In the genomic region with DNA sequence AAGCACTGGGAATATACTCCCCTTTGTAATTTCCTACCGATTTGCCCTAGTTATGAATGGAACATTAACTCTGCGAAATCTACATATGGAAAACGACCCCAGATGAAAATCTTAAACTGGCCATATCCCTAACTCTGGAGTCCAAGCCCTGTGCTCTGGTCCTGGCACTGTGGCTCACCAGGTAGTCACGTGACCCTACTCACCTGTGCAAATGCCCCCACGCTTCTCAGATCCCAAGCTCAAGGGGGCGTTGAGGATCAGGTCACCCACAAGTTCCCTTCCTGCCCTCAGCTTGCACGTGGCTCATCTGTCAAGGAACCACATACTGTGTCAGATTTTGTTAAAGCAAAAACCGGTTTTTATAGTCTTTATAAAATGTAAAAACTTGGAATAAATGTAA, we compare ENCODE assay signal across 15 cellular contexts.
"Had no signal": no experiment of that assay in that cellular context is flagged by ENCODE, and none has a peak within 500 bp of the region (broad histone marks: within the 10 kb centered on the region; RNA-seq: fewer than 3 reads in every experiment).

No MANE protein-coding gene starts in this region.

- H3K4me2 ChIP-seq: hepatocyte had no signal

- DNase-seq: activated CD4-positive, alpha-beta T cell treated with anti-CD3 and anti-CD28 coated beads, Interleukin-2, amount 10 ng/mL, durations not matched to agents 7 days and 5 days; activated CD8-positive, alpha-beta T cell treated with anti-CD3 and anti-CD28 coated beads, Interleukin-2, amount 10 ng/mL, durations not matched to agents 7 days and 5 days; activated naive CD4-positive, alpha-beta T cell treated with anti-CD3 and anti-CD28 coated beads for 36 hours; activated T-cell treated with anti-CD3 and anti-CD28 coated beads, Interleukin-2, amount 50 U/mL, for 24 hours; anterior cingulate cortex; dorsolateral prefrontal cortex; foreskin keratinocyte; retina; stimulated activated naive B cell treated with anti-CD40 and anti-IgM and Interleukin-4, amounts not matched to agents 10 μg/mL and 1 μg/mL and 100 μg/mL, for 72 hours; T-helper 9 cell had no signal

- H3K79me2 ChIP-seq: hepatocyte had no signal

- FAIRE-seq: colon had no signal

- H3K4me3 ChIP-seq: dorsolateral prefrontal cortex, hepatocyte, lung had no signal

- ATAC-seq: activated CD8-positive, alpha-beta T cell treated with anti-CD3 and anti-CD28 coated beads, Interleukin-2, amount 10 ng/mL, durations not matched to agents 7 days and 5 days; foreskin keratinocyte; natural killer cell treated with Interleukin-12 subunit alpha and Interleukin-12 subunit beta and Interleukin-15 and Interleukin-18, amount 100 ng/mL, for 72 hours; stimulated activated naive B cell treated with anti-CD40 and anti-IgM and Interleukin-4, amounts not matched to agents 10 μg/mL and 1 μg/mL and 100 μg/mL, for 72 hours had no signal

- H3K9me3 ChIP-seq: neutrophil had no signal

- H3K27ac ChIP-seq: dorsolateral prefrontal cortex, foreskin keratinocyte, hepatocyte, neutrophil had no signal

- H3K36me3 ChIP-seq: neutrophil had no signal

- H2AFZ ChIP-seq: hepatocyte had no signal

- H3K27me3 ChIP-seq: dorsolateral prefrontal cortex, foreskin keratinocyte, neutrophil had no signal
